1 cellular context compared by ENCODE assay signal in genomic region chr11:65150513-65151271, GRCh38.
TF ChIP-seq lines count a peak whose summit lies in the region.

No MANE protein-coding gene starts in this region.

TF ChIP-seq in WTC11, 78 proteins besides CTCF, POLR2A, EP300 and RAD21 (continued from another document):
- no peak for TF ChIP-seq ZNF532 (CRISPR knock-in tag; IDR thresholded peaks at IDR 0.05; ENCODE audit: borderline replicate concordance)
- TF ChIP-seq ZNF425 (CRISPR knock-in tag; conservative IDR thresholded peaks at IDR 0.05), result no peak
- no peak for TF ChIP-seq ELF4 (CRISPR knock-in tag; IDR thresholded peaks at IDR 0.05; ENCODE audit: low read depth)
- no peak for TF ChIP-seq GTF2I (CRISPR knock-in tag; conservative IDR thresholded peaks at IDR 0.05)
